Comparison of ENCODE assay signal across 1 cellular context in genomic region chr12:11795910-11796459, GRCh38.
TF ChIP-seq lines count a peak whose summit lies in the region.

No MANE protein-coding gene starts in this region.

TF ChIP-seq in K562, 482 proteins besides CTCF, POLR2A, EP300 and RAD21 (continued from another document):
- TF ChIP-seq ZNF395 (CRISPR knock-in tag; IDR thresholded peaks at IDR 0.05) (peak; percentile 50; the same call in 1 of the 2 replicates), ARID1B (IDR thresholded peaks at IDR 0.05) (0 out of 2 replicates have a peak, but pooled peaks have one; percentile 22), MXI1 (IDR thresholded peaks at IDR 0.05; ENCODE audit: low read depth, low read length) (no peak), SIRT6 (IDR thresholded peaks at IDR 0.05; ENCODE audit: low read depth, low read length) (no peak), ETV6 (IDR thresholded peaks at IDR 0.05; ENCODE audit: borderline replicate concordance in 1 of 2, low read depth in 2 of 2, low read length in 1 of 2) (0 out of 4 replicates have a peak, but pooled peaks of 1 of the 2 experiments have one; percentile 72), ETV6 (CRISPR knock-in tag; IDR thresholded peaks at IDR 0.05; ENCODE audit: borderline replicate concordance) (no peak), HMBOX1 (IDR thresholded peaks at IDR 0.05) (peak; percentile 84), GATA2 (CRISPR knock-in tag; IDR thresholded peaks at IDR 0.05) (0 out of 2 replicates have a peak, but pooled peaks have one; percentile 28), TEAD4 (IDR thresholded peaks at IDR 0.05; ENCODE audit: low read length) (0 out of 2 replicates have a peak, but pooled peaks have one; percentile 37), TEAD4 (CRISPR knock-in tag; IDR thresholded peaks at IDR 0.05; ENCODE audit: borderline replicate concordance) (no peak)
